12 cellular contexts compared by ENCODE assay signal in genomic region chr12:40262657-40263056, GRCh38. TPM values are rescaled to one million over a fixed set of nuclear protein-coding genes. Genes with fewer than 3 reads are reported as not detected.
DNase-seq lines count a peak whose midpoint lies in the region; ATAC-seq and TF ChIP-seq lines count a peak whose summit lies in the region.
"Had no signal": no experiment of that assay in that cellular context is flagged by ENCODE, and none has a peak within 500 bp of the region (broad histone marks: within the 10 kb centered on the region; RNA-seq: fewer than 3 reads in every experiment).

No MANE protein-coding gene starts in this region.

- no peak for DNase-seq in naive thymus-derived CD8-positive, alpha-beta T cell
- DNase-seq in NCI-H1092 treated with DMSO at 0.1 percent for 48 hours (lab: John Stamatoyannopoulos, UW) (no peak), chondrocyte (ENCODE audit: low spot score) (no peak), hypothalamus (lab: John Stamatoyannopoulos, UW) (no peak)
- DNase-seq: NCI-H2029 had no signal

- H3K4me2 ChIP-seq in OCI-LY3 (ENCODE audit: low read length), result peak overlapping the region; percentile 64

- H3K4me3 Mint-ChIP-seq in naive thymus-derived CD8-positive, alpha-beta T cell, result no peak overlapping the region
- no peak overlapping the region for H3K4me3 Mint-ChIP-seq in chondrocyte (ENCODE audit: unreplicated experiment)
- H3K4me3 Mint-ChIP-seq: CD14-positive monocyte had no signal

- H3K9me3 Mint-ChIP-seq in naive thymus-derived CD8-positive, alpha-beta T cell, result peaks cover 0 to 18% (median 0%) of the 10 kb centered on the region in 9 donors
- no peaks in the 10 kb centered on the region for H3K9me3 Mint-ChIP-seq in chondrocyte (ENCODE audit: low read depth)

- H3K27ac ChIP-seq in OCI-LY3 (ENCODE audit: low read length), result peak overlapping the region; percentile 79
- H3K27ac ChIP-seq: epithelial cell of prostate, skin epidermis had no signal

- peaks cover 0 to 14% (median 0%) of the 10 kb centered on the region in 4 donors for H3K4me1 Mint-ChIP-seq in naive thymus-derived CD8-positive, alpha-beta T cell
- no peaks in the 10 kb centered on the region for H3K4me1 Mint-ChIP-seq in chondrocyte (ENCODE audit: low read depth)

- H3K36me3 Mint-ChIP-seq in naive thymus-derived CD8-positive, alpha-beta T cell, result peaks cover 0 to 6% (median 0%) of the 10 kb centered on the region in 3 donors
- peaks cover 2% of the 10 kb centered on the region for H3K36me3 Mint-ChIP-seq in chondrocyte (ENCODE audit: low read depth)

- no peak overlapping the region for H3K27ac Mint-ChIP-seq in naive thymus-derived CD8-positive, alpha-beta T cell
- H3K27ac Mint-ChIP-seq in chondrocyte (ENCODE audit: unreplicated experiment), result no peak overlapping the region

- peaks cover 36% of the 10 kb centered on the region for H3K4me1 ChIP-seq in OCI-LY3 (ENCODE audit: low read length)

- H3K9ac ChIP-seq in OCI-LY3 (ENCODE audit: low read length), result peak overlapping the region; percentile 44

- no peak for TF ChIP-seq CTCF in OCI-LY3 (IDR thresholded peaks at IDR 0.05; ENCODE audit: low read depth, low read length)
- no peak for TF ChIP-seq CTCF in chondrocyte (IDR thresholded peaks at IDR 0.05)

- H4K20me1 ChIP-seq in OCI-LY3 (ENCODE audit: insufficient read depth, low read length), result no peaks in the 10 kb centered on the region

- no peaks in the 10 kb centered on the region for H3K79me2 ChIP-seq in OCI-LY3 (ENCODE audit: low read length)

- peaks cover 0 to 7% (median 0%) of the 10 kb centered on the region in 5 donors for H3K27me3 Mint-ChIP-seq in naive thymus-derived CD8-positive, alpha-beta T cell
- H3K27me3 Mint-ChIP-seq in chondrocyte (ENCODE audit: low read depth), result peaks cover 6% of the 10 kb centered on the region

- peaks cover 14% of the 10 kb centered on the region for H3K36me3 ChIP-seq in OCI-LY3 (replicated peaks; ENCODE audit: low read depth, low read length)

- H3K27me3 ChIP-seq in OCI-LY3 (ENCODE audit: low read depth, low read length), result no peaks in the 10 kb centered on the region

- POLR2A ChIA-PET in naive thymus-derived CD8-positive, alpha-beta T cell (lab: Charles Lee), result no interaction called here

- ATAC-seq in GM18517 (IDR thresholded peaks at IDR 0.05; ENCODE audit: unreplicated experiment) (peak; percentile 83), GM21423 (IDR thresholded peaks at IDR 0.05; ENCODE audit: unreplicated experiment) (peak; percentile 91), HG03039 (IDR thresholded peaks at IDR 0.05; ENCODE audit: unreplicated experiment) (peak; percentile 92)
- no peak for ATAC-seq in naive thymus-derived CD8-positive, alpha-beta T cell

- H3K4me3 ChIP-seq in OCI-LY3 (ENCODE audit: low read length), result peak overlapping the region; percentile 18; the same call in 1 of the 2 replicates
- H3K4me3 ChIP-seq: skin epidermis had no signal

- H3K9me3 ChIP-seq in OCI-LY3 (ENCODE audit: insufficient read depth, low read length), result peaks cover 7% of the 10 kb centered on the region

- no peak overlapping the region for H2AFZ ChIP-seq in OCI-LY3 (ENCODE audit: low read depth, low read length)

RNA-seq across cellular contexts. Expression of gene LRRK2, which starts 37.9 kb away (rescaled TPM):
- total RNA-seq in naive thymus-derived CD8-positive, alpha-beta T cell, result 1 to 10 TPM; 1.5 to 1.7 TPM
- polyA plus RNA-seq in naive thymus-derived CD8-positive, alpha-beta T cell, result under 1 TPM in 2 of 3 donors, not detected in 1; 0.05 TPM
- total RNA-seq in chondrocyte, result 0.05 to 0.36 TPM (median 0.35 TPM) in 3 replicates

Comparison
In these comparisons a context has a peak if more than half of its experiments do, and no peak if none do; other contexts are left out.
1. ATAC-seq: peak in GM18517 (single experiment), GM21423 (single experiment) and HG03039 (single experiment); none in naive thymus-derived CD8-positive, alpha-beta T cell (0 of 2).